ENCODE assay signal across 11 cellular contexts in genomic region chr4:2817136-2817535, GRCh38. TPM values are rescaled to one million over a fixed set of nuclear protein-coding genes. Genes with fewer than 3 reads are reported as not detected.
DNase-seq lines count a peak whose midpoint lies in the region; ATAC-seq and TF ChIP-seq lines count a peak whose summit lies in the region.
"Had no signal": no experiment of that assay in that cellular context is flagged by ENCODE, and none has a peak within 500 bp of the region (broad histone marks: within the 10 kb centered on the region; RNA-seq: fewer than 3 reads in every experiment).

No MANE protein-coding gene starts in this region.

- no peaks in the 10 kb centered on the region for H3K79me2 ChIP-seq in mammary epithelial cell (ENCODE audit: insufficient read depth, low read length)

- H3K27ac ChIP-seq in mammary epithelial cell (ENCODE audit: insufficient read depth, low read depth, low read length) (no peak overlapping the region), suprapubic skin (no peak overlapping the region), aorta (ENCODE audit: low read depth in 1 of 2, low read length in 2 of 2) (no peak overlapping the region)

- no peaks in the 10 kb centered on the region for H4K20me1 ChIP-seq in mammary epithelial cell (ENCODE audit: insufficient read depth, low read length)

- in situ Hi-C loops in mammary epithelial cell (cut with MboI; ENCODE audit: low sequenced_read_pairs in 2 of 2), result no loop called here

- 83% methylated on average over 4 of the region's 4 CpGs for WGBS in mammary epithelial cell (ENCODE audit: low coverage, missing lambda C conversion rate)
- 83% methylated on average over 4 of the region's 4 CpGs for WGBS in suprapubic skin
- WGBS in aorta, 2 donors, result 74 to 80% methylated on average over 4 of the region's 4 CpGs

- no peaks in the 10 kb centered on the region for H3K27me3 ChIP-seq in mammary epithelial cell (ENCODE audit: insufficient read depth, low read length)
- no peaks in the 10 kb centered on the region for H3K27me3 ChIP-seq in suprapubic skin
- no peaks in the 10 kb centered on the region for H3K27me3 ChIP-seq in aorta (ENCODE audit: control insufficient read depth in 1 of 2, insufficient read depth in 2 of 2, low read length in 1 of 2)
- H3K27me3 ChIP-seq: adrenal gland, sigmoid colon had no signal

- H3K27me3 Mint-ChIP-seq in MCF 10A (ENCODE audit: insufficient read depth, unreplicated experiment), result no peaks in the 10 kb centered on the region
- peaks cover 10% of the 10 kb centered on the region for H3K27me3 Mint-ChIP-seq in WTC11 (ENCODE audit: low read depth)
- peaks cover 13% of the 10 kb centered on the region for H3K27me3 Mint-ChIP-seq in glutamatergic neuron (ENCODE audit: unreplicated experiment)

- TF ChIP-seq EP300 in suprapubic skin (IDR thresholded peaks at IDR 0.05), result no peak

- H3K9ac ChIP-seq in mammary epithelial cell (ENCODE audit: insufficient read depth, low read length), result no peak overlapping the region

- no peak for TF ChIP-seq POLR2A in suprapubic skin (IDR thresholded peaks at IDR 0.05)

- ATAC-seq in WTC11 (no peak), aorta (ENCODE audit: low FRiP score) (no peak), HG02623 (IDR thresholded peaks at IDR 0.05; ENCODE audit: unreplicated experiment) (no peak)

- H3K9me3 ChIP-seq in mammary epithelial cell (replicated peaks; ENCODE audit: insufficient read depth, low read length), result no peaks in the 10 kb centered on the region
- no peaks in the 10 kb centered on the region for H3K9me3 ChIP-seq in suprapubic skin
- H3K9me3 ChIP-seq in aorta (ENCODE audit: control insufficient read depth, low read length), result no peaks in the 10 kb centered on the region
- H3K9me3 ChIP-seq: sigmoid colon had no signal

- peaks cover 9% of the 10 kb centered on the region for H3K4me1 ChIP-seq in mammary epithelial cell (ENCODE audit: insufficient read depth, low read length)
- H3K4me1 ChIP-seq in suprapubic skin, result peaks cover 50% of the 10 kb centered on the region
- H3K4me1 ChIP-seq in aorta (ENCODE audit: control insufficient read depth in 1 of 2, insufficient read depth in 2 of 2, low read length in 2 of 2), result no peaks in the 10 kb centered on the region

- no peak overlapping the region for H3K4me2 ChIP-seq in mammary epithelial cell (ENCODE audit: insufficient read depth, low read depth, low read length)

- CTCF ChIA-PET in MCF 10A (lab: Yijun Ruan, JAX) (no interaction called here), mammary epithelial cell (lab: Charles Lee; ENCODE audit: low non-redundant PET) (no interaction called here), WTC11 (lab: Charles Lee) (interaction anchor here (1.7 kb wide), 1 partner anchor 19 kb away, joined by 4 read pairs; no protein-coding TSS in a partner anchor)

- TF ChIP-seq CTCF in MCF 10A (IDR thresholded peaks at IDR 0.05; ENCODE audit: unreplicated experiment) (no peak), mammary epithelial cell (conservative IDR thresholded peaks at IDR 0.05 in 1 of 2, IDR thresholded peaks at IDR 0.05 in 1 of 2; ENCODE audit: extremely low read depth in 1 of 2, insufficient read depth in 1 of 2, low read depth in 1 of 2, low read length in 2 of 2) (no peak), WTC11 (IDR thresholded peaks at IDR 0.05) (no peak), glutamatergic neuron (IDR thresholded peaks at IDR 0.05; ENCODE audit: partially characterized antibody, unreplicated experiment) (no peak), suprapubic skin (IDR thresholded peaks at IDR 0.05) (no peak)

- H3K4me3 ChIP-seq in mammary epithelial cell (replicated peaks in 1 of 3; ENCODE audit: insufficient read depth in 1 of 3, low read depth in 2 of 3, low read length in 3 of 3), result no peak overlapping the region
- H3K4me3 ChIP-seq in suprapubic skin, result peak overlapping the region; percentile 69
- H3K4me3 ChIP-seq in aorta (ENCODE audit: low read length in 2 of 2), result no peak overlapping the region

- peaks cover 15% of the 10 kb centered on the region for H3K4me1 Mint-ChIP-seq in MCF 10A (ENCODE audit: insufficient read depth, unreplicated experiment)
- H3K4me1 Mint-ChIP-seq in WTC11, result peaks cover 23% of the 10 kb centered on the region
- H3K4me1 Mint-ChIP-seq in glutamatergic neuron (ENCODE audit: low read depth, unreplicated experiment), result no peaks in the 10 kb centered on the region

- H2AFZ ChIP-seq in mammary epithelial cell (ENCODE audit: low read depth, low read length), result no peak overlapping the region

- H3K36me3 ChIP-seq in mammary epithelial cell (ENCODE audit: insufficient read depth, low read length), result no peaks in the 10 kb centered on the region
- peaks cover 28% of the 10 kb centered on the region for H3K36me3 ChIP-seq in suprapubic skin
- no peaks in the 10 kb centered on the region for H3K36me3 ChIP-seq in aorta (ENCODE audit: control insufficient read depth in 1 of 2, insufficient read depth in 2 of 2, low read length in 1 of 2)

- dilution Hi-C loops in mammary epithelial cell (cut with HindIII; ENCODE audit: low sequenced_read_pairs), result no loop called here

- H3K36me3 Mint-ChIP-seq in MCF 10A (ENCODE audit: insufficient read depth, unreplicated experiment) (peaks cover 13% of the 10 kb centered on the region), WTC11 (no peaks in the 10 kb centered on the region), glutamatergic neuron (ENCODE audit: unreplicated experiment) (peaks cover 7% of the 10 kb centered on the region)

- H3K4me3 Mint-ChIP-seq in MCF 10A (ENCODE audit: unreplicated experiment) (peak overlapping the region; percentile 67), WTC11 (peak overlapping the region; percentile 68), glutamatergic neuron (ENCODE audit: unreplicated experiment) (peak overlapping the region; percentile 72)

- POLR2A ChIA-PET in MCF 10A (lab: Yijun Ruan, JAX) (interaction anchor here (0.6 to 2.9 kb wide), 4 partner anchors 12 to 45 kb away, joined by 3 to 17 read pairs (median 4); partner anchors contain the start of gene ADD1), WTC11 (lab: Charles Lee) (no interaction called here)

- H3K27ac Mint-ChIP-seq in MCF 10A (ENCODE audit: low read depth, unreplicated experiment), result peak overlapping the region; percentile 65
- peak overlapping the region; percentile 61 for H3K27ac Mint-ChIP-seq in WTC11
- peak overlapping the region; percentile 84 for H3K27ac Mint-ChIP-seq in glutamatergic neuron (ENCODE audit: unreplicated experiment)

- intact Hi-C loops in MCF 10A (cut with micrococcal nuclease) (no loop called here), mammary epithelial cell (cut with micrococcal nuclease) (no loop called here), aorta (cut with DNase I) (no loop called here)

- no TSS peak for BruUV-seq in MCF 10A (replicated peaks; lab: Mats Ljungman, UMichigan)
- no TSS peak for BruUV-seq in mammary epithelial cell (replicated peaks; lab: Mats Ljungman, UMichigan)

- H3K9me3 Mint-ChIP-seq in MCF 10A (ENCODE audit: unreplicated experiment) (no peaks in the 10 kb centered on the region), WTC11 (no peaks in the 10 kb centered on the region), glutamatergic neuron (ENCODE audit: unreplicated experiment) (peaks cover 12% of the 10 kb centered on the region)

- no peak for DNase-seq in MCF 10A (ENCODE audit: unreplicated experiment)
- no peak for DNase-seq in mammary epithelial cell
- no peak for DNase-seq in WTC11 (ENCODE audit: low spot score)
- no peak for DNase-seq in glutamatergic neuron
- DNase-seq in suprapubic skin (ENCODE audit: low spot score in 2 of 2), result no peak
- no peak for DNase-seq in aorta
- DNase-seq in UCSD-AML1 (lab: John Stamatoyannopoulos, UW; ENCODE audit: unreplicated experiment), result no peak
- DNase-seq: adrenal gland, mesenchymal stem cell, sigmoid colon had no signal

TF ChIP-seq in WTC11, 78 proteins besides CTCF, POLR2A, EP300 and RAD21 (continues in another document):
- TF ChIP-seq, protein P1, sequence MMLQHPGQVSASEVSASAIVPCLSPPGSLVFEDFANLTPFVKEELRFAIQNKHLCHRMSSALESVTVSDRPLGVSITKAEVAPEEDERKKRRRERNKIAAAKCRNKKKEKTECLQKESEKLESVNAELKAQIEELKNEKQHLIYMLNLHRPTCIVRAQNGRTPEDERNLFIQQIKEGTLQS (CRISPR knock-in tag; conservative IDR thresholded peaks at IDR 0.05), result no peak
- no peak for TF ChIP-seq KAT7 (CRISPR knock-in tag; IDR thresholded peaks at IDR 0.05; ENCODE audit: borderline replicate concordance)
- no peak for TF ChIP-seq NR1H2 (CRISPR knock-in tag; IDR thresholded peaks at IDR 0.05)
- no peak for TF ChIP-seq RELA (CRISPR knock-in tag; IDR thresholded peaks at IDR 0.05; ENCODE audit: borderline replicate concordance)
- no peak for TF ChIP-seq IRF2 (CRISPR knock-in tag; IDR thresholded peaks at IDR 0.05; ENCODE audit: borderline replicate concordance, low read depth)
- no peak for TF ChIP-seq NR3C1 (CRISPR knock-in tag; conservative IDR thresholded peaks at IDR 0.05; ENCODE audit: low read depth)
- TF ChIP-seq FOXJ3 (CRISPR knock-in tag; IDR thresholded peaks at IDR 0.05; ENCODE audit: borderline replicate concordance), result no peak

RNA-seq across cellular contexts. Expression of gene SH3BP2, which starts 24.3 kb away (rescaled TPM):
- total RNA-seq in MCF 10A (2022) (48.4 and 57.9 TPM in 2 replicates), mammary epithelial cell (10 to 100 TPM; 14.4 to 26.7 TPM), WTC11 (2021) (43.2 to 49.1 TPM (median 44.5 TPM) in 3 replicates), glutamatergic neuron (ENCODE audit: unreplicated experiment) (85.3 TPM), suprapubic skin (100 to 1,000 TPM; 116 to 709 (median 162) TPM), aorta (10 to 100 TPM; 47.8 to 75.4 TPM)
- polyA plus RNA-seq in mammary epithelial cell (8.4 TPM), aorta (10 to 100 TPM in 1 of 2 donors, 1 to 10 TPM in 1; 6.2 to 13.8 TPM)
- 12.4 TPM for polyA minus RNA-seq in mammary epithelial cell

RNA-seq across cellular contexts. Expression of gene ADD1, which starts 26.5 kb away (rescaled TPM):
- total RNA-seq in MCF 10A (2022) (131 and 161 TPM in 2 replicates), mammary epithelial cell (100 to 1,000 TPM; 112 to 167 TPM), WTC11 (2021) (164 to 178 TPM (median 167 TPM) in 3 replicates), glutamatergic neuron (ENCODE audit: unreplicated experiment) (276 TPM), suprapubic skin (100 to 1,000 TPM; 122 to 299 (median 196) TPM), aorta (100 to 1,000 TPM; 305 to 351 TPM)
- polyA plus RNA-seq in mammary epithelial cell (94.4 TPM), aorta (100 to 1,000 TPM in 1 of 2 donors, 10 to 100 TPM in 1; 98.3 to 263 TPM)
- polyA minus RNA-seq in mammary epithelial cell, result 232 TPM
